Comparison of ENCODE assay signal across 15 cellular contexts in genomic region chr1:48025076-48025475, GRCh38. TPM values are rescaled to one million over a fixed set of nuclear protein-coding genes. Genes with fewer than 3 reads are reported as not detected.
DNase-seq lines count a peak whose midpoint lies in the region; ATAC-seq and TF ChIP-seq lines count a peak whose summit lies in the region.
"Had no signal": no experiment of that assay in that cellular context is flagged by ENCODE, and none has a peak within 500 bp of the region (broad histone marks: within the 10 kb centered on the region; RNA-seq: fewer than 3 reads in every experiment).

No MANE protein-coding gene starts in this region.

- no peaks in the 10 kb centered on the region for H3K79me2 ChIP-seq in mesendoderm (ENCODE audit: control insufficient read depth, insufficient read depth, low read length)

- H3K9me3 Mint-ChIP-seq in CD4-positive, alpha-beta memory T cell = peaks cover 0 to 2% (median 0%) of the 10 kb centered on the region in 8 donors
- no peaks in the 10 kb centered on the region for H3K9me3 Mint-ChIP-seq in CD8-positive, alpha-beta T cell
- no peaks in the 10 kb centered on the region for H3K9me3 Mint-ChIP-seq in immature natural killer cell

- no peak overlapping the region for H3K4me3 ChIP-seq in mesendoderm (ENCODE audit: low read length)
- H3K4me3 ChIP-seq in CD4-positive, alpha-beta memory T cell (ENCODE audit: low read length in 2 of 2) = no peak overlapping the region
- no peak overlapping the region for H3K4me3 ChIP-seq in CD8-positive, alpha-beta T cell (ENCODE audit: low read depth, low read length)

- peaks cover 5 to 8% of the 10 kb centered on the region in 2 donors for H3K27me3 Mint-ChIP-seq in CD4-positive, alpha-beta memory T cell
- peaks cover 16% of the 10 kb centered on the region for H3K27me3 Mint-ChIP-seq in CD8-positive, alpha-beta T cell (ENCODE audit: low read depth)
- H3K27me3 Mint-ChIP-seq in immature natural killer cell (ENCODE audit: low read depth in 3 of 3) = peaks cover 0 to 7% (median 4%) of the 10 kb centered on the region in 3 donors

- no peaks in the 10 kb centered on the region for H3K36me3 Mint-ChIP-seq in CD4-positive, alpha-beta memory T cell
- no peaks in the 10 kb centered on the region for H3K36me3 Mint-ChIP-seq in CD8-positive, alpha-beta T cell
- H3K36me3 Mint-ChIP-seq in immature natural killer cell = no peaks in the 10 kb centered on the region

- H3K4me1 ChIP-seq in mesendoderm (ENCODE audit: control insufficient read depth, low read depth, low read length) = peaks cover 28% of the 10 kb centered on the region
- no peaks in the 10 kb centered on the region for H3K4me1 ChIP-seq in CD4-positive, alpha-beta memory T cell (ENCODE audit: insufficient read depth, low read length)
- H3K4me1 ChIP-seq in CD8-positive, alpha-beta T cell (ENCODE audit: insufficient read depth, low read length) = no peaks in the 10 kb centered on the region
- H3K4me1 ChIP-seq: BE2C had no signal

- POLR2A ChIA-PET in CD4-positive, alpha-beta memory T cell (lab: Charles Lee; ENCODE audit: partially characterized antibody) = no interaction called here
- POLR2A ChIA-PET in CD8-positive, alpha-beta T cell (lab: Charles Lee) = no interaction called here

- H3K36me3 ChIP-seq in mesendoderm (ENCODE audit: control insufficient read depth, insufficient read depth, low read length) = no peaks in the 10 kb centered on the region
- no peaks in the 10 kb centered on the region for H3K36me3 ChIP-seq in CD4-positive, alpha-beta memory T cell (ENCODE audit: insufficient read depth, low read length)
- no peaks in the 10 kb centered on the region for H3K36me3 ChIP-seq in CD8-positive, alpha-beta T cell (ENCODE audit: insufficient read depth, low read length)
- H3K36me3 ChIP-seq: BE2C had no signal

- H2AK5ac ChIP-seq in mesendoderm (ENCODE audit: low read length) = no peak overlapping the region

- H3K4me1 Mint-ChIP-seq in CD4-positive, alpha-beta memory T cell = no peaks in the 10 kb centered on the region
- H3K4me1 Mint-ChIP-seq in CD8-positive, alpha-beta T cell (ENCODE audit: low read depth) = no peaks in the 10 kb centered on the region
- H3K4me1 Mint-ChIP-seq in immature natural killer cell = no peaks in the 10 kb centered on the region

- H3K27ac ChIP-seq in mesendoderm (ENCODE audit: low read depth, low read length) = peak overlapping the region; percentile 87
- H3K27ac ChIP-seq in CD4-positive, alpha-beta memory T cell (ENCODE audit: low read depth, low read length) = no peak overlapping the region
- no peak overlapping the region for H3K27ac ChIP-seq in CD8-positive, alpha-beta T cell (ENCODE audit: low read depth, low read length)

- intact Hi-C loops in CD4-positive, alpha-beta memory T cell (cut with micrococcal nuclease) = no loop called here
- intact Hi-C loops in CD8-positive, alpha-beta T cell (cut with DNase I, micrococcal nuclease) = no loop called here

- no peak overlapping the region for H3K4ac ChIP-seq in mesendoderm (ENCODE audit: low read depth, low read length)

- H3K18ac ChIP-seq in mesendoderm (ENCODE audit: low read length) = peak overlapping the region; percentile 75

- no peak overlapping the region for H2BK15ac ChIP-seq in mesendoderm (replicated peaks; ENCODE audit: low read depth)

- H3K4me3 Mint-ChIP-seq in CD4-positive, alpha-beta memory T cell = no peak overlapping the region
- no peak overlapping the region for H3K4me3 Mint-ChIP-seq in CD8-positive, alpha-beta T cell
- no peak overlapping the region for H3K4me3 Mint-ChIP-seq in immature natural killer cell
- H3K4me3 Mint-ChIP-seq: T-helper 17 cell had no signal

- ATAC-seq in CD8-positive, alpha-beta T cell = no peak
- ATAC-seq: T-helper 17 cell had no signal

- H2BK120ac ChIP-seq in mesendoderm (ENCODE audit: low read depth, low read length) = no peak overlapping the region

- CTCF ChIA-PET in CD4-positive, alpha-beta memory T cell (lab: Charles Lee; ENCODE audit: partially characterized antibody) = interaction anchor here (1.6 kb wide), 1 partner anchor 27 kb away, joined by 4 read pairs; no protein-coding TSS in a partner anchor
- CTCF ChIA-PET in CD8-positive, alpha-beta T cell (lab: Charles Lee) = no interaction called here

- no peak overlapping the region for H4K5ac ChIP-seq in mesendoderm (ENCODE audit: low read length)

- no peak overlapping the region for H3K23ac ChIP-seq in mesendoderm (ENCODE audit: low read length)

- no peak overlapping the region for H4K8ac ChIP-seq in mesendoderm (ENCODE audit: low read depth, low read length)

- DNase-seq in COR-L47 (lab: John Stamatoyannopoulos, UW) (peak; percentile 26), NCI-H1105 treated with DMSO at 0.1 percent for 48 hours (lab: John Stamatoyannopoulos, UW) (peak; percentile 67), NOMO-1 treated with dmso at 0.1 percent for 144 hours (lab: John Stamatoyannopoulos, UW; ENCODE audit: unreplicated experiment) (peak; percentile 73), mesendoderm (peak; percentile 97), NCI-H345 (lab: John Stamatoyannopoulos, UW) (no peak), immature natural killer cell (no peak)
- DNase-seq in CD4-positive, alpha-beta memory T cell = no peak
- no peak for DNase-seq in CD8-positive, alpha-beta T cell
- DNase-seq: BE2C, MM.1S, NCI-H1694, NCI-H2171, NCI-H510A treated with DMSO at 0.1 percent for 48 hours, SHP77 treated with DMSO at 0.1 percent for 48 hours, T-helper 17 cell had no signal

- no peak overlapping the region for H3K56ac ChIP-seq in mesendoderm (ENCODE audit: low read length)

- no peaks in the 10 kb centered on the region for H3K27me3 ChIP-seq in mesendoderm (ENCODE audit: insufficient read depth, low read length, poor library complexity)
- no peaks in the 10 kb centered on the region for H3K27me3 ChIP-seq in CD4-positive, alpha-beta memory T cell (ENCODE audit: insufficient read depth, low read length)
- H3K27me3 ChIP-seq in CD8-positive, alpha-beta T cell (ENCODE audit: insufficient read depth, low read length) = no peaks in the 10 kb centered on the region
- H3K27me3 ChIP-seq: BE2C had no signal

- H3K9me3 ChIP-seq in CD4-positive, alpha-beta memory T cell (ENCODE audit: control insufficient read depth in 1 of 2, low read length in 2 of 2) = no peaks in the 10 kb centered on the region
- H3K9me3 ChIP-seq in CD8-positive, alpha-beta T cell (ENCODE audit: low read length) = no peaks in the 10 kb centered on the region
- H3K9me3 ChIP-seq: BE2C had no signal

- H3K9ac ChIP-seq in mesendoderm (ENCODE audit: low read length) = no peak overlapping the region

- no peak for TF ChIP-seq CTCF in CD8-positive, alpha-beta T cell (IDR thresholded peaks at IDR 0.05)

- H3K79me1 ChIP-seq in mesendoderm (ENCODE audit: low read length) = no peaks in the 10 kb centered on the region

- H2BK5ac ChIP-seq in mesendoderm (ENCODE audit: low read length) = peak overlapping the region; percentile 17

- H3K27ac Mint-ChIP-seq in CD4-positive, alpha-beta memory T cell = no peak overlapping the region
- H3K27ac Mint-ChIP-seq in CD8-positive, alpha-beta T cell = no peak overlapping the region
- H3K27ac Mint-ChIP-seq in immature natural killer cell = no peak overlapping the region
- H3K27ac Mint-ChIP-seq: T-helper 17 cell had no signal

- no peak overlapping the region for H3K4me2 ChIP-seq in mesendoderm (ENCODE audit: low read length)

RNA-seq across cellular contexts. Expression of gene TRABD2B, which starts 27.9 kb away (rescaled TPM):
- polyA plus RNA-seq in mesendoderm (2013, experiment 1 of 2) = 3.4 TPM
- 2.7 TPM for polyA plus RNA-seq in mesendoderm (2013, experiment 2 of 2)
- total RNA-seq in CD4-positive, alpha-beta memory T cell = not detected
- polyA plus RNA-seq in CD4-positive, alpha-beta memory T cell = not detected
- total RNA-seq in CD8-positive, alpha-beta T cell = not detected
- polyA plus RNA-seq in immature natural killer cell = not detected
- total RNA-seq: T-helper 17 cell had no signal

Comparison
In these comparisons a context has a peak if more than half of its experiments do, and no peak if none do; other contexts are left out.
1. DNase-seq: peak in COR-L47 (single experiment), NCI-H1105 treated with DMSO at 0.1 percent for 48 hours (single experiment), NOMO-1 treated with dmso at 0.1 percent for 144 hours (single experiment) and mesendoderm (single experiment); none in CD4-positive, alpha-beta memory T cell (0 of 5), NCI-H345 (single experiment), CD8-positive, alpha-beta T cell (0 of 7) and immature natural killer cell (0 of 3).